Comparison of ENCODE assay signal across 9 cellular contexts in the genomic region with DNA sequence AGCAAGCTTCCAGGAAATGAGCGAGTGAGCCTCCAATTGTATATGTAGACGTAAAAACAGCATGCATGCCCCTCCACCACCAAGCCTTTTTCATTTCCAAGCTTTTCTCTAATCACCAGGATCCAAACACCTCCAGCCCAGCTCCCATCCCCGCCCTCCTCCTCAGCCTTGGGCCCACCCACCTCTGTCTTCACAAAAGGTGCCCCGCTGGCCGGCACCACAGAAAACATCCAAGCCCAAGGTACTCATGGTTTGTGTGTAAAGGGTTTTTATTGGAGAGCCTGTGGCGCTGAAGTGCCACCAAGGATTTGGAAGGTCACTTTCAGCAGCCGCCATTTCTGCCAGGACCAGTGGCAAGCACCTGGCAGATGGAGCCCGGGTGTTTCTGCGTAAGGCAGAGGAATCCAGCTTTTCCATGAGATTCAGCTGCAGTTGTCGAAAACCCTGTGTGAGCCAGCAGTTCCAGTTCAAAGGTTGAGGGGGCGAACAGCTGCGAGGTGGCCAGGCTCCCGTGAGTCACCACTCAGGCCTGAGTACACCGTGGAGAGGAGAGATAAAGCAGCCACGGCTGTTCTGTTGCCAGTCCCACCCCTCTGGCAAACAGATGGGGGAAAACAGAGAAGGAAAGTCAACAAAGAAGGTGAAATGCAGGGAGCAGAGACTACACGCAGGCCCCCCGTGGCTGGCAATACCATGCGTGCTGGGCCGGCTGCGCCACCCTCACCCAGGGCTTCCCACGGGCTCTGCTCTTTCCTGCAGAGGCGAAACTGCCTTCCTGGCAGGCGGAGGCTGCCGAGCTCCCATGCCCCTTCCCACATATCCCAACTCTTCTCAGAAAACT. TPM values are rescaled to one million over a fixed set of nuclear protein-coding genes. Genes with fewer than 3 reads are reported as not detected.
A peak's percentile ranks its signal among the peaks of the same experiment; 100 is the strongest.
DNase-seq lines count a peak whose midpoint lies in the region; ATAC-seq and FAIRE-seq lines count a peak whose summit lies in the region.
"Had no signal": no experiment of that assay in that cellular context is flagged by ENCODE, and none has a peak within 500 bp of the region (broad histone marks: within the 10 kb centered on the region; RNA-seq: fewer than 3 reads in every experiment).

No MANE protein-coding gene starts in this region.

- peaks cover 1% of the 10 kb centered on the region for H3K27me3 Mint-ChIP-seq in activated CD4-positive, alpha-beta memory T cell treated with anti-CD3 and anti-CD28 coated beads for 36 hours
- H3K27me3 Mint-ChIP-seq: activated naive CD8-positive, alpha-beta T cell had no signal

- POLR2A ChIA-PET in activated CD4-positive, alpha-beta memory T cell treated with anti-CD3 and anti-CD28 coated beads for 36 hours (lab: Charles Lee) = no interaction called here

- H3K4me3 Mint-ChIP-seq in activated CD4-positive, alpha-beta memory T cell treated with anti-CD3 and anti-CD28 coated beads for 36 hours = no peak overlapping the region
- H3K4me3 Mint-ChIP-seq: activated naive CD8-positive, alpha-beta T cell had no signal

- no peak overlapping the region for H3K4me3 ChIP-seq in small intestine (ENCODE audit: low read depth in 1 of 2, low read length in 2 of 2)

- peaks cover 0 to 4% of the 10 kb centered on the region in 2 donors for H3K4me1 ChIP-seq in small intestine (ENCODE audit: control insufficient read depth in 2 of 2, insufficient read depth in 1 of 2, low read depth in 1 of 2, low read length in 1 of 2)

- WGBS in small intestine, 3 donors = 27 to 60% (median 37%) methylated on average over 24 of the region's 24 CpGs

- peaks cover 4% of the 10 kb centered on the region for H3K4me1 Mint-ChIP-seq in activated CD4-positive, alpha-beta memory T cell treated with anti-CD3 and anti-CD28 coated beads for 36 hours (ENCODE audit: low read depth)

- H3K9me3 ChIP-seq in small intestine (ENCODE audit: control insufficient read depth, low read depth) = no peaks in the 10 kb centered on the region

- no peaks in the 10 kb centered on the region for H3K27me3 ChIP-seq in small intestine (ENCODE audit: control insufficient read depth in 2 of 2, insufficient read depth in 2 of 2, low read length in 2 of 2)

- ATAC-seq in left ventricle myocardium superior = peak; percentile 92

- no peaks in the 10 kb centered on the region for H3K36me3 ChIP-seq in small intestine (ENCODE audit: control insufficient read depth in 2 of 2, insufficient read depth in 2 of 2, low read length in 2 of 2)

- peak overlapping the region in 1 of 2 donors; percentile 53 for H3K27ac ChIP-seq in small intestine (ENCODE audit: low read depth in 1 of 2, low read length in 1 of 2)

- H3K36me3 Mint-ChIP-seq in activated CD4-positive, alpha-beta memory T cell treated with anti-CD3 and anti-CD28 coated beads for 36 hours = no peaks in the 10 kb centered on the region
- H3K36me3 Mint-ChIP-seq: activated naive CD8-positive, alpha-beta T cell had no signal

- no peak for FAIRE-seq in small intestine (lab: Jason Lieb, UNC)

- no peak overlapping the region for H3K27ac Mint-ChIP-seq in activated CD4-positive, alpha-beta memory T cell treated with anti-CD3 and anti-CD28 coated beads for 36 hours
- H3K27ac Mint-ChIP-seq: activated naive CD8-positive, alpha-beta T cell had no signal

- DNase-seq in HT1080 (ENCODE audit: low read depth) (peak; percentile 37), SHP77 (lab: John Stamatoyannopoulos, UW) (peak; percentile 86 to 88), left ventricle myocardium superior (peak; percentile 79), small intestine (peak; percentile 92), AG08396 (ENCODE audit: low spot score) (no peak), retina (no peak)
- no peak for DNase-seq in stimulated activated CD4-positive, alpha-beta T cell treated with anti-CD3 and anti-CD28 coated beads, Interleukin-15, amount 100 ng/mL, for 24 hours
- no peak for DNase-seq in activated CD4-positive, alpha-beta memory T cell treated with anti-CD3 and anti-CD28 coated beads for 36 hours

- intact Hi-C loops in left ventricle myocardium superior (cut with micrococcal nuclease) = no loop called here
- intact Hi-C loops in activated CD4-positive, alpha-beta memory T cell treated with anti-CD3 and anti-CD28 coated beads for 36 hours (cut with micrococcal nuclease) = no loop called here

- no peaks in the 10 kb centered on the region for H3K9me3 Mint-ChIP-seq in activated CD4-positive, alpha-beta memory T cell treated with anti-CD3 and anti-CD28 coated beads for 36 hours

- CTCF ChIA-PET in activated CD4-positive, alpha-beta memory T cell treated with anti-CD3 and anti-CD28 coated beads for 36 hours (lab: Charles Lee) = no interaction called here

RNA-seq across cellular contexts. Expression of a gene that starts 38.2 kb away (rescaled TPM):
- 0.37 and 0.63 TPM in 2 replicates for total RNA-seq in HT1080 (2014; rRNA removed; shearing (Covaris generic))
- 0.55 and 0.94 TPM in 2 replicates for polyA plus RNA-seq in HT1080 (2015; cell fraction: cytosol; rRNA removed)
- polyA plus RNA-seq in HT1080 (2015; cell fraction: nucleus; rRNA removed) = 0.38 and 2.0 TPM in 2 replicates
- total RNA-seq in left ventricle myocardium superior = 12.6 TPM
- polyA plus RNA-seq in small intestine = 1 to 10 TPM; 1.8 to 8.7 (median 2.4) TPM
- 1 to 10 TPM; 5.0 to 7.7 TPM for total RNA-seq in activated CD4-positive, alpha-beta memory T cell treated with anti-CD3 and anti-CD28 coated beads for 36 hours

Comparison
In these comparisons a context has a peak if more than half of its experiments do, and no peak if none do; other contexts are left out.
1. DNase-seq: peak in HT1080 (single experiment), SHP77 (2 of 2), left ventricle myocardium superior (single experiment) and small intestine (single experiment); none in AG08396 (single experiment), stimulated activated CD4-positive, alpha-beta T cell treated with anti-CD3 and anti-CD28 coated beads, Interleukin-15, amount 100 ng/mL, for 24 hours (single experiment), activated CD4-positive, alpha-beta memory T cell treated with anti-CD3 and anti-CD28 coated beads for 36 hours (single experiment) and retina (single experiment).